ENCODE assay signal across 15 cellular contexts in genomic region chr9:93114984-93115335, GRCh38. TPM values are rescaled to one million over a fixed set of nuclear protein-coding genes. Genes with fewer than 3 reads are reported as not detected.
A peak's percentile ranks its signal among the peaks of the same experiment; 100 is the strongest.
DNase-seq lines count a peak whose midpoint lies in the region; ATAC-seq and TF ChIP-seq lines count a peak whose summit lies in the region.
"Had no signal": no experiment of that assay in that cellular context is flagged by ENCODE, and none has a peak within 500 bp of the region (broad histone marks: within the 10 kb centered on the region; RNA-seq: fewer than 3 reads in every experiment).

No MANE protein-coding gene starts in this region.

- H3K36me3 ChIP-seq in liver (ENCODE audit: control insufficient read depth in 4 of 4, insufficient read depth in 3 of 4, low read depth in 1 of 4, low read length in 3 of 4) (peaks cover 0 to 4% (median 0%) of the 10 kb centered on the region in 4 donors), upper lobe of left lung (peaks cover 3 to 42% (median 21%) of the 10 kb centered on the region in 4 donors), HAP-1 (replicated peaks) (no peaks in the 10 kb centered on the region), heart right ventricle (peaks cover 0 to 40% (median 12%) of the 10 kb centered on the region in 9 donors)

- in situ Hi-C loops in HAP-1 (cut with MboI; ENCODE audit: low sequenced_read_pairs) = no loop called here

- H3K9me3 Mint-ChIP-seq in stimulated activated naive CD8-positive, alpha-beta T cell treated with anti-CD3 and anti-CD28 coated beads, Interleukin-15, Interleukin-2, amounts not matched to agents 100 ng/mL and 50 ng/mL, for 24 hours = no peaks in the 10 kb centered on the region
- H3K9me3 Mint-ChIP-seq in WTC11 = no peaks in the 10 kb centered on the region

- H3K4me1 ChIP-seq in liver (ENCODE audit: control insufficient read depth in 4 of 4, insufficient read depth in 4 of 4, low read length in 3 of 4) (peaks cover 0 to 11% (median 11%) of the 10 kb centered on the region in 4 donors), upper lobe of left lung (peaks cover 18 to 31% (median 29%) of the 10 kb centered on the region in 4 donors), HAP-1 (no peaks in the 10 kb centered on the region), heart right ventricle (peaks cover under 1 to 75% (median 11%) of the 10 kb centered on the region in 9 donors)

- peaks cover 22% of the 10 kb centered on the region for H3K4me1 Mint-ChIP-seq in stimulated activated naive CD8-positive, alpha-beta T cell treated with anti-CD3 and anti-CD28 coated beads, Interleukin-15, Interleukin-2, amounts not matched to agents 100 ng/mL and 50 ng/mL, for 24 hours (ENCODE audit: low read depth)
- peaks cover 16% of the 10 kb centered on the region for H3K4me1 Mint-ChIP-seq in WTC11

- TF ChIP-seq EP300 in upper lobe of left lung (IDR thresholded peaks at IDR 0.05) = no peak

- H3K9me3 ChIP-seq in liver (ENCODE audit: control insufficient read depth in 4 of 4, low read length in 3 of 4) = no peaks in the 10 kb centered on the region
- no peaks in the 10 kb centered on the region for H3K9me3 ChIP-seq in upper lobe of left lung
- H3K9me3 ChIP-seq in HAP-1 = no peaks in the 10 kb centered on the region
- H3K9me3 ChIP-seq in heart right ventricle = no peaks in the 10 kb centered on the region

- H3K9ac ChIP-seq in liver (ENCODE audit: low read depth in 1 of 2, low read length in 2 of 2) = no peak overlapping the region

- no peak overlapping the region for H3K4me3 ChIP-seq in liver (ENCODE audit: low read depth in 1 of 3, low read length in 3 of 3)
- H3K4me3 ChIP-seq in upper lobe of left lung = no peak overlapping the region
- no peak overlapping the region for H3K4me3 ChIP-seq in HAP-1
- H3K4me3 ChIP-seq in heart right ventricle = no peak overlapping the region

- H3K27me3 ChIP-seq in liver (ENCODE audit: control insufficient read depth in 4 of 4, insufficient read depth in 4 of 4, low read length in 3 of 4) (no peaks in the 10 kb centered on the region), upper lobe of left lung (no peaks in the 10 kb centered on the region), HAP-1 (ENCODE audit: low read depth) (no peaks in the 10 kb centered on the region), heart right ventricle (no peaks in the 10 kb centered on the region)

- H3K27me3 Mint-ChIP-seq in stimulated activated naive CD8-positive, alpha-beta T cell treated with anti-CD3 and anti-CD28 coated beads, Interleukin-15, Interleukin-2, amounts not matched to agents 100 ng/mL and 50 ng/mL, for 24 hours = no peaks in the 10 kb centered on the region
- H3K27me3 Mint-ChIP-seq in WTC11 (ENCODE audit: low read depth) = no peaks in the 10 kb centered on the region
- H3K27me3 Mint-ChIP-seq: activated CD4-positive, alpha-beta T cell treated with anti-CD3 and anti-CD28 coated beads for 36 hours had no signal

- H3K27ac Mint-ChIP-seq in stimulated activated naive CD8-positive, alpha-beta T cell treated with anti-CD3 and anti-CD28 coated beads, Interleukin-15, Interleukin-2, amounts not matched to agents 100 ng/mL and 50 ng/mL, for 24 hours = peak overlapping the region; percentile 70
- H3K27ac Mint-ChIP-seq in WTC11 = peak overlapping the region; percentile 85
- H3K27ac Mint-ChIP-seq: activated CD4-positive, alpha-beta T cell treated with anti-CD3 and anti-CD28 coated beads for 36 hours had no signal

- intact Hi-C loops in heart right ventricle (cut with DNase I) = loop anchor here in 1 of 10 donors (5.0 kb wide), 1 partner anchor 187 kb away; no protein-coding TSS in a partner anchor

- TF ChIP-seq POLR2A in upper lobe of left lung (IDR thresholded peaks at IDR 0.05) = no peak

- H3K27ac ChIP-seq in liver (ENCODE audit: low read depth in 1 of 2, low read length in 2 of 2) (peak overlapping the region; percentile 1 to 57), upper lobe of left lung (peak overlapping the region; percentile 58 to 95 (median 74)), heart right ventricle (peak overlapping the region in 2 of 10 donors; percentile 62 to 89)

- DNase-seq in stimulated activated naive CD8-positive, alpha-beta T cell treated with anti-CD3 and anti-CD28 coated beads, Interleukin-15, Interleukin-2, amounts not matched to agents 100 U/mL and 50 U/mL, for 24 hours = no peak
- DNase-seq in WTC11 (ENCODE audit: low spot score) (no peak), upper lobe of left lung (peak in 1 of 2 donors; percentile 14), HAP-1 (ENCODE audit: low spot score in 2 of 2) (no peak), heart right ventricle (no peak), NCI-H2227 (lab: John Stamatoyannopoulos, UW; ENCODE audit: unreplicated experiment) (no peak)
- DNase-seq: AML-193; anterior cingulate cortex; cerebellar nuclear complex; NCI-H2029 treated with DMSO at 0.1 percent for 48 hours; NCI-H526; stimulated activated CD4-positive, alpha-beta T cell treated with anti-CD3 and anti-CD28 coated beads, Interleukin-2, amount 100 ng/mL, for 48 hours had no signal

- POLR2A ChIA-PET in WTC11 (lab: Charles Lee) = no interaction called here

- peaks cover 5% of the 10 kb centered on the region for H3K36me3 Mint-ChIP-seq in stimulated activated naive CD8-positive, alpha-beta T cell treated with anti-CD3 and anti-CD28 coated beads, Interleukin-15, Interleukin-2, amounts not matched to agents 100 ng/mL and 50 ng/mL, for 24 hours (ENCODE audit: low read depth)
- no peaks in the 10 kb centered on the region for H3K36me3 Mint-ChIP-seq in WTC11

- TF ChIP-seq CTCF in WTC11 (IDR thresholded peaks at IDR 0.05) = no peak
- no peak for TF ChIP-seq CTCF in liver (IDR thresholded peaks at IDR 0.05; ENCODE audit: low read depth, low read length, missing input control)
- TF ChIP-seq CTCF in upper lobe of left lung (IDR thresholded peaks at IDR 0.05) = no peak
- TF ChIP-seq CTCF in heart right ventricle (IDR thresholded peaks at IDR 0.05) = no peak

- TF ChIP-seq RAD21 in liver (IDR thresholded peaks at IDR 0.05) = no peak

- H3K4me3 Mint-ChIP-seq in stimulated activated naive CD8-positive, alpha-beta T cell treated with anti-CD3 and anti-CD28 coated beads, Interleukin-15, Interleukin-2, amounts not matched to agents 100 ng/mL and 50 ng/mL, for 24 hours = no peak overlapping the region
- no peak overlapping the region for H3K4me3 Mint-ChIP-seq in WTC11
- H3K4me3 Mint-ChIP-seq: activated CD4-positive, alpha-beta T cell treated with anti-CD3 and anti-CD28 coated beads for 36 hours had no signal

- WGBS in liver = 90% methylated on average over 5 of the region's 5 CpGs
- WGBS in upper lobe of left lung, 2 donors = 59 to 69% methylated on average over 2 to 5 of the region's 5 CpGs
- WGBS in heart right ventricle, 2 donors = 89 to 91% methylated on average over 5 of the region's 5 CpGs

- CTCF ChIA-PET in WTC11 (lab: Charles Lee) = interaction anchor here (0.6 to 3.8 kb wide), 4 partner anchors 12 to 451 kb away, joined by 3 to 19 read pairs (median 8); no protein-coding TSS in a partner anchor

- no peak for ATAC-seq in stimulated activated naive CD8-positive, alpha-beta T cell treated with anti-CD3 and anti-CD28 coated beads, Interleukin-15, Interleukin-2, amounts not matched to agents 100 U/mL and 50 U/mL, for 24 hours
- ATAC-seq in WTC11 = no peak
- ATAC-seq in upper lobe of left lung (ENCODE audit: low FRiP score in 2 of 2) = no peak
- no peak for ATAC-seq in heart right ventricle
- ATAC-seq: activated CD4-positive, alpha-beta T cell treated with anti-CD3 and anti-CD28 coated beads for 36 hours had no signal

TF ChIP-seq in WTC11, 78 proteins besides CTCF, POLR2A, EP300 and RAD21 (continues in another document):
- TF ChIP-seq TEAD1 (CRISPR knock-in tag; IDR thresholded peaks at IDR 0.05) (no peak), NR2C2 (CRISPR knock-in tag; IDR thresholded peaks at IDR 0.05) (no peak), MYBL2 (CRISPR knock-in tag; IDR thresholded peaks at IDR 0.05) (no peak), ZBTB21 (CRISPR knock-in tag; IDR thresholded peaks at IDR 0.05; ENCODE audit: borderline replicate concordance) (no peak), TCF7 (CRISPR knock-in tag; IDR thresholded peaks at IDR 0.05; ENCODE audit: low read depth) (no peak), SMAD3 (CRISPR knock-in tag; IDR thresholded peaks at IDR 0.05; ENCODE audit: borderline replicate concordance) (no peak), CBFB (CRISPR knock-in tag; IDR thresholded peaks at IDR 0.05; ENCODE audit: low read depth) (no peak)
- TF ChIP-seq, protein P1, sequence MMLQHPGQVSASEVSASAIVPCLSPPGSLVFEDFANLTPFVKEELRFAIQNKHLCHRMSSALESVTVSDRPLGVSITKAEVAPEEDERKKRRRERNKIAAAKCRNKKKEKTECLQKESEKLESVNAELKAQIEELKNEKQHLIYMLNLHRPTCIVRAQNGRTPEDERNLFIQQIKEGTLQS (CRISPR knock-in tag; conservative IDR thresholded peaks at IDR 0.05) = no peak

RNA-seq across cellular contexts. Expression of gene CARD19, which starts 18.9 kb away (rescaled TPM):
- 30.0 to 34.5 TPM (median 32.8 TPM) in 3 replicates for total RNA-seq in WTC11 (2021)
- 10 to 100 TPM; 13.0 to 15.5 TPM for total RNA-seq in liver
- polyA plus RNA-seq in liver = 10 to 100 TPM; 17.2 to 18.2 TPM
- 10 to 100 TPM; 34.7 to 92.3 (median 41.7) TPM for total RNA-seq in upper lobe of left lung
- total RNA-seq in heart right ventricle = 10 to 100 TPM; 22.3 to 33.7 (median 25.9) TPM
- 10 to 100 TPM; 41.9 to 47.3 TPM for polyA plus RNA-seq in heart right ventricle

RNA-seq across cellular contexts. Expression of gene NINJ1, which starts 19.1 kb away (rescaled TPM):
- total RNA-seq in WTC11 (2021) = 35.6 to 41.3 TPM (median 37.7 TPM) in 3 replicates
- 10 to 100 TPM; 31.2 to 40.0 TPM for total RNA-seq in liver
- polyA plus RNA-seq in liver = 10 to 100 TPM; 70.4 to 72.1 TPM
- total RNA-seq in upper lobe of left lung = 10 to 100 TPM; 35.6 to 83.9 (median 56.8) TPM
- total RNA-seq in heart right ventricle = 10 to 100 TPM; 35.5 to 77.1 (median 41.3) TPM
- polyA plus RNA-seq in heart right ventricle = 10 to 100 TPM; 39.8 to 50.3 TPM

RNA-seq across cellular contexts. Expression of gene SUSD3, which starts 56.5 kb away (rescaled TPM):
- total RNA-seq in WTC11 (2021) (11.5 to 13.2 TPM (median 11.9 TPM) in 3 replicates), liver (1 to 10 TPM; 4.1 to 9.7 TPM), upper lobe of left lung (10 to 100 TPM in 1 of 6 donors, 1 to 10 TPM in 5; 3.9 to 17.8 (median 5.2) TPM), heart right ventricle (1 to 10 TPM in 3 of 10 donors, under 1 TPM in 6, not detected in 1; 0.40 to 2.1 (median 0.79) TPM)
- polyA plus RNA-seq in liver (10 to 100 TPM; 13.9 to 19.2 TPM), heart right ventricle (under 1 TPM; 0.74 to 0.88 TPM)
